ENCODE assay signal across 15 cellular contexts in genomic region chr20:52172392-52173047, GRCh38. TPM values are rescaled to one million over a fixed set of nuclear protein-coding genes. Genes with fewer than 3 reads are reported as not detected.
A peak's percentile ranks its signal among the peaks of the same experiment; 100 is the strongest.
DNase-seq lines count a peak whose midpoint lies in the region; ATAC-seq and TF ChIP-seq lines count a peak whose summit lies in the region.
"Had no signal": no experiment of that assay in that cellular context is flagged by ENCODE, and none has a peak within 500 bp of the region (broad histone marks: within the 10 kb centered on the region; RNA-seq: fewer than 3 reads in every experiment).

No MANE protein-coding gene starts in this region.

- no peak for TF ChIP-seq RAD21 in SK-N-SH (IDR thresholded peaks at IDR 0.05; ENCODE audit: low read length)

- H3K9ac ChIP-seq in SK-N-SH = no peak overlapping the region
- H3K9ac ChIP-seq: parathyroid adenoma had no signal

- H2AFZ ChIP-seq in SK-N-SH (ENCODE audit: low read depth) = no peak overlapping the region
- H2AFZ ChIP-seq: parathyroid adenoma had no signal

- H3K27me3 ChIP-seq in RWPE2 (ENCODE audit: insufficient read depth, poor library complexity, severe bottlenecking) (no peaks in the 10 kb centered on the region), SK-N-SH (ENCODE audit: insufficient read depth) (no peaks in the 10 kb centered on the region)
- H3K27me3 ChIP-seq: ascending aorta, upper lobe of left lung had no signal

- H3K9me3 ChIP-seq in RWPE2 (ENCODE audit: severe bottlenecking) = no peaks in the 10 kb centered on the region
- no peaks in the 10 kb centered on the region for H3K9me3 ChIP-seq in SK-N-SH
- H3K9me3 ChIP-seq: ascending aorta, upper lobe of left lung had no signal

- H4K20me1 ChIP-seq in SK-N-SH (ENCODE audit: insufficient read depth) = 0 out of 2 replicates have a peak, but pooled peaks cover 2% of the 10 kb centered on the region

- no peaks in the 10 kb centered on the region for H3F3A ChIP-seq in SK-N-SH (replicated peaks; ENCODE audit: insufficient read depth)

- TF ChIP-seq CTCF in RWPE2 (IDR thresholded peaks at IDR 0.05; ENCODE audit: poor library complexity, severe bottlenecking) = no peak
- TF ChIP-seq CTCF in SK-N-SH (IDR thresholded peaks at IDR 0.05) = no peak

- WGBS in SK-N-SH (ENCODE audit: low lambda C conversion rate) = 91% methylated on average over 9 of the region's 9 CpGs

- H3K4me1 ChIP-seq in RWPE2 (ENCODE audit: insufficient read depth, poor library complexity, severe bottlenecking) = no peaks in the 10 kb centered on the region
- H3K4me1 ChIP-seq in SK-N-SH (ENCODE audit: control insufficient read depth in 1 of 2, insufficient read depth in 2 of 2, low read depth in 1 of 2, low read length in 1 of 2) = no peaks in the 10 kb centered on the region
- H3K4me1 ChIP-seq: ascending aorta, upper lobe of left lung had no signal

- intact Hi-C loops in cardiac septum (cut with DNase I) (no loop called here), sciatic nerve (cut with DNase I) (no loop called here)

- CTCF ChIA-PET in SK-N-SH (lab: Yijun Ruan, JAX) = interaction anchor here (0.6 to 2.7 kb wide), 3 partner anchors 18 to 578 kb away, joined by 3 to 12 read pairs (median 3); partner anchors contain the start of gene ZFP64

- peak; percentile 95 for ATAC-seq in GM18511 (IDR thresholded peaks at IDR 0.05; ENCODE audit: unreplicated experiment)
- peak; percentile 92 for ATAC-seq in GM21390 (IDR thresholded peaks at IDR 0.05; ENCODE audit: unreplicated experiment)
- ATAC-seq in HG03045 (IDR thresholded peaks at IDR 0.05; ENCODE audit: unreplicated experiment) = peak; percentile 84
- peak; percentile 39; the same call in 2 of the 3 replicates for ATAC-seq in RWPE2 (ENCODE audit: low read depth)
- ATAC-seq in sciatic nerve = no peak
- ATAC-seq: activated CD8-positive, alpha-beta memory T cell treated with anti-CD3 and anti-CD28 coated beads, Interleukin-2, amount 10 ng/mL, durations not matched to agents 7 days and 5 days had no signal

- POLR2A ChIA-PET in SK-N-SH (lab: Yijun Ruan, JAX) = no interaction called here

- H3K4me2 ChIP-seq in SK-N-SH = no peak overlapping the region

- H3K36me3 ChIP-seq in RWPE2 (ENCODE audit: low read depth) (peaks cover 12% of the 10 kb centered on the region), SK-N-SH (replicated peaks in 1 of 2; ENCODE audit: control insufficient read depth in 1 of 2, insufficient read depth in 2 of 2, low read length in 1 of 2) (peaks cover 9 to 14% of the 10 kb centered on the region in 2 experiments)

- H3K79me2 ChIP-seq in SK-N-SH (ENCODE audit: insufficient read depth) = 0 out of 2 replicates have a peak, but pooled peaks cover 2% of the 10 kb centered on the region

- H3K27ac ChIP-seq in RWPE2 (ENCODE audit: poor library complexity, severe bottlenecking) (no peak overlapping the region), SK-N-SH (ENCODE audit: low read depth in 2 of 2, low read length in 1 of 2) (no peak overlapping the region)
- H3K27ac ChIP-seq: ascending aorta, C4-2B, parathyroid adenoma, upper lobe of left lung had no signal

- H3K4me3 ChIP-seq in RWPE2 (ENCODE audit: severe bottlenecking) (no peak overlapping the region), SK-N-SH (ENCODE audit: low read depth in 2 of 2, low read length in 1 of 2) (no peak overlapping the region)
- H3K4me3 ChIP-seq: ascending aorta, upper lobe of left lung had no signal

- H3K9me2 ChIP-seq in SK-N-SH = no peaks in the 10 kb centered on the region

- no peak for TF ChIP-seq EP300 in SK-N-SH (IDR thresholded peaks at IDR 0.05; ENCODE audit: borderline replicate concordance in 1 of 2, low read depth in 1 of 2, low read length in 1 of 2)

- DNase-seq in RWPE2 (ENCODE audit: low spot score) (no peak), cardiac septum (ENCODE audit: low spot score) (no peak), HCEC 1CT (no peak), sciatic nerve (ENCODE audit: low spot score) (no peak), SK-N-SH (no peak)
- DNase-seq: activated CD8-positive, alpha-beta memory T cell treated with anti-CD3 and anti-CD28 coated beads, Interleukin-2, amount 10 ng/mL, durations not matched to agents 7 days and 5 days; IMR-90; NCI-H446 had no signal

TF ChIP-seq in SK-N-SH, 30 proteins besides CTCF, POLR2A, EP300 and RAD21:
- TF ChIP-seq NRF1 (IDR thresholded peaks at IDR 0.05; ENCODE audit: low read depth, low read length) (no peak), YY1 (IDR thresholded peaks at IDR 0.05; ENCODE audit: low read depth) (no peak), GABPA (IDR thresholded peaks at IDR 0.05; ENCODE audit: low read depth) (no peak), FOSL2 (IDR thresholded peaks at IDR 0.05; ENCODE audit: borderline replicate concordance, low read depth) (no peak), SMC3 (IDR thresholded peaks at IDR 0.05; ENCODE audit: low read depth, low read length) (no peak), CHD2 (IDR thresholded peaks at IDR 0.05; ENCODE audit: low read length, partially characterized antibody) (no peak), RCOR1 (IDR thresholded peaks at IDR 0.05; ENCODE audit: low read length) (no peak)

RNA-seq across cellular contexts. Expression of gene ZFP64, which starts 19.1 kb away (rescaled TPM):
- total RNA-seq in cardiac septum = 6.3 TPM
- total RNA-seq in sciatic nerve = 17.0 TPM
- polyA plus RNA-seq in SK-N-SH (2012; rRNA removed) = 12.4 and 12.8 TPM in 2 replicates
- 9.1 and 11.6 TPM in 2 replicates for polyA plus RNA-seq in SK-N-SH (2012; cell fraction: cytosol; rRNA removed)
- 11.3 and 11.7 TPM in 2 replicates for polyA plus RNA-seq in SK-N-SH (2012; cell fraction: nucleus; rRNA removed)
